30 cellular contexts compared by ENCODE assay signal in the genomic region with DNA sequence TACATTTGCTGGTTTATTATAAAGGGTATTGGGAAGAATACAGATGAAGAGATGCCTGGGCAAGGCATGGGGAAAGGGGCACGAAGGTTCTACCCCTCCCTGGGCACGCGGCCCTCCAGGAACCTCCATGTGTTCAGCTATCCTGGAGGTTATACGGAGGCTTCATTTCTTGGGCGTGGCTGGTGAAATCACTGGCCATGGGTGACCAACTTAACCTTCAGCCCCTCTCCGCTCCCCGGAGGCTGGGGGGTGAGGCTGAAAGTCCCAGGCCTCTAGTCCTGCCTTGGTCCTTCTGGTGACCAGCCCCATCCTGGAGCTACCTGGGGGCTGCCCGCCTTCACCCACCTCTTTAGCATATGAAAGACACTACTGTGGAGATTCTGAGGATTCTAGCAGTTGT.
"Had no signal": no experiment of that assay in that cellular context is flagged by ENCODE, and none has a peak within 500 bp of the region (broad histone marks: within the 10 kb centered on the region; RNA-seq: fewer than 3 reads in every experiment).

No MANE protein-coding gene starts in this region.

- H3K36me3 ChIP-seq: esophagus squamous epithelium, heart right ventricle, left lung, lower lobe of right lung, right lobe of liver, thoracic aorta, uterus had no signal

- H3K27me3 Mint-ChIP-seq: activated CD4-positive, alpha-beta T cell treated with anti-CD3 and anti-CD28 coated beads for 36 hours had no signal

- H3K4me1 ChIP-seq: uterus had no signal

- ATAC-seq: activated CD4-positive, alpha-beta T cell treated with anti-CD3 and anti-CD28 coated beads for 36 hours; heart right ventricle; left lung; lower lobe of right lung; right lobe of liver had no signal

- H3K4me3 ChIP-seq: esophagus squamous epithelium, heart right ventricle, left lung, lower lobe of right lung, right lobe of liver, skin epidermis, thoracic aorta, uterus had no signal

- H3K9me3 Mint-ChIP-seq: activated naive CD4-positive, alpha-beta T cell treated with anti-CD3 and anti-CD28 coated beads for 36 hours; activated T-helper 1 cell treated with anti-CD3 and anti-CD28 coated beads, Interleukin-12 subunit alpha, Interleukin-12 subunit beta, Interleukin-2, Interleukin-4 antibody, amounts not matched to agents 30 ng/mL and 10 ng/mL and 1 ng/mL, durations not matched to agents 14 hours and 24 hours and 36 hours; stimulated activated naive CD8-positive, alpha-beta T cell treated with anti-CD3 and anti-CD28 coated beads, Interleukin-15, Interleukin-2, amounts not matched to agents 100 ng/mL and 50 ng/mL, for 24 hours; T-helper 2 cell treated with Interferon-gamma antibody and Interleukin-4, amounts not matched to agents 5 μg/mL and 100 μg/mL, for 36 hours had no signal

- H3K27ac ChIP-seq: epithelial cell of prostate, esophagus squamous epithelium, heart right ventricle, left lung, lower lobe of right lung, right lobe of liver, skin epidermis, thoracic aorta, uterus had no signal

- H3K27ac Mint-ChIP-seq: activated CD4-positive, alpha-beta T cell treated with anti-CD3 and anti-CD28 coated beads for 36 hours; activated naive CD4-positive, alpha-beta T cell treated with anti-CD3 and anti-CD28 coated beads for 36 hours; activated T-helper 1 cell treated with anti-CD3 and anti-CD28 coated beads, Interleukin-12 subunit alpha, Interleukin-12 subunit beta, Interleukin-2, Interleukin-4 antibody, amounts not matched to agents 30 ng/mL and 10 ng/mL and 1 ng/mL, durations not matched to agents 14 hours and 24 hours and 36 hours; stimulated activated naive CD8-positive, alpha-beta T cell treated with anti-CD3 and anti-CD28 coated beads, Interleukin-15, Interleukin-2, amounts not matched to agents 100 ng/mL and 50 ng/mL, for 24 hours; T-helper 2 cell treated with Interferon-gamma antibody and Interleukin-4, amounts not matched to agents 5 μg/mL and 100 μg/mL, for 36 hours had no signal

- FAIRE-seq: colon, endometrium had no signal

- H3K9me3 ChIP-seq: esophagus squamous epithelium, heart right ventricle, left lung, lower lobe of right lung, right lobe of liver, thoracic aorta, uterus had no signal

- DNase-seq: activated CD4-positive, alpha-beta T cell treated with anti-CD3 and anti-CD28 coated beads for 36 hours; activated CD4-positive, alpha-beta T cell treated with anti-CD3 and anti-CD28 coated beads, Interleukin-2, amount 50 U/mL, for 4 hours; activated CD4-positive, CD25-positive, alpha-beta regulatory T cell; activated effector memory CD4-positive, alpha-beta T cell treated with anti-CD3 and anti-CD28 coated beads, Interleukin-2, amount 50 U/mL, for 16 hours; activated naive CD4-positive, alpha-beta T cell treated with anti-CD3 and anti-CD28 coated beads for 36 hours; amygdala; central memory CD4-positive, alpha-beta T cell; dermis blood vessel endothelial cell; effector CD4-positive, alpha-beta T cell; esophagus squamous epithelium; foreskin melanocyte; heart right ventricle; kidney glomerular epithelial cell; left lung; lower lobe of right lung; mesenchymal stem cell; right lobe of liver; stimulated activated CD4-positive, alpha-beta T cell treated with anti-CD3 and anti-CD28 coated beads, Interleukin-12 subunit alpha, Interleukin-12 subunit beta, amount 100 ng/mL, for 4 hours; stimulated activated CD4-positive, alpha-beta T cell treated with anti-CD3 and anti-CD28 coated beads, Interleukin-4, amount 100 ng/mL, for 1 hour; T-helper 1 cell; trophoblast cell; uterus had no signal

- H3K4me3 Mint-ChIP-seq: activated CD4-positive, alpha-beta T cell treated with anti-CD3 and anti-CD28 coated beads for 36 hours; activated naive CD4-positive, alpha-beta T cell treated with anti-CD3 and anti-CD28 coated beads for 36 hours; T-helper 2 cell treated with Interferon-gamma antibody and Interleukin-4, amounts not matched to agents 5 μg/mL and 100 μg/mL, for 36 hours had no signal

- H3K27me3 ChIP-seq: esophagus squamous epithelium, right lobe of liver, uterus had no signal
